1 cellular context compared by ENCODE assay signal in genomic region chr2:25247792-25248512, GRCh38.
TF ChIP-seq lines count a peak whose summit lies in the region.

No MANE protein-coding gene starts in this region.

TF ChIP-seq in H1, 55 proteins besides CTCF, POLR2A, EP300 and RAD21:
- TF ChIP-seq KDM5A (IDR thresholded peaks at IDR 0.05; ENCODE audit: low read length) (no peak), RNF2 (IDR thresholded peaks at IDR 0.05; ENCODE audit: borderline replicate concordance, low read depth, low read length, missing control alignments, poor library complexity, severe bottlenecking) (no peak), POLR2AphosphoS5 (IDR thresholded peaks at IDR 0.05; ENCODE audit: low read depth, low read length) (no peak), KDM1A (IDR thresholded peaks at IDR 0.05; ENCODE audit: borderline replicate concordance, low read length) (no peak), MAX (IDR thresholded peaks at IDR 0.05) (no peak), BCL11A (IDR thresholded peaks at IDR 0.05; ENCODE audit: low read depth in 2 of 2, low read length in 2 of 2) (no peak), SP1 (IDR thresholded peaks at IDR 0.05; ENCODE audit: low read depth, low read length) (no peak), TAF1 (IDR thresholded peaks at IDR 0.05; ENCODE audit: low read depth, low read length) (no peak), HDAC6 (IDR thresholded peaks at IDR 0.05; ENCODE audit: low read depth, low read length) (no peak), YY1 (IDR thresholded peaks at IDR 0.05; ENCODE audit: low read depth, low read length) (no peak), RXRA (IDR thresholded peaks at IDR 0.05; ENCODE audit: insufficient read depth, low read depth, low read length) (no peak), MAFK (IDR thresholded peaks at IDR 0.05; ENCODE audit: low read depth, low read length) (no peak), SP2 (IDR thresholded peaks at IDR 0.05; ENCODE audit: low read length) (no peak), GABPA (IDR thresholded peaks at IDR 0.05; ENCODE audit: borderline replicate concordance, insufficient read depth, low read length) (no peak)
